ENCODE assay signal across 9 cellular contexts in the genomic region with DNA sequence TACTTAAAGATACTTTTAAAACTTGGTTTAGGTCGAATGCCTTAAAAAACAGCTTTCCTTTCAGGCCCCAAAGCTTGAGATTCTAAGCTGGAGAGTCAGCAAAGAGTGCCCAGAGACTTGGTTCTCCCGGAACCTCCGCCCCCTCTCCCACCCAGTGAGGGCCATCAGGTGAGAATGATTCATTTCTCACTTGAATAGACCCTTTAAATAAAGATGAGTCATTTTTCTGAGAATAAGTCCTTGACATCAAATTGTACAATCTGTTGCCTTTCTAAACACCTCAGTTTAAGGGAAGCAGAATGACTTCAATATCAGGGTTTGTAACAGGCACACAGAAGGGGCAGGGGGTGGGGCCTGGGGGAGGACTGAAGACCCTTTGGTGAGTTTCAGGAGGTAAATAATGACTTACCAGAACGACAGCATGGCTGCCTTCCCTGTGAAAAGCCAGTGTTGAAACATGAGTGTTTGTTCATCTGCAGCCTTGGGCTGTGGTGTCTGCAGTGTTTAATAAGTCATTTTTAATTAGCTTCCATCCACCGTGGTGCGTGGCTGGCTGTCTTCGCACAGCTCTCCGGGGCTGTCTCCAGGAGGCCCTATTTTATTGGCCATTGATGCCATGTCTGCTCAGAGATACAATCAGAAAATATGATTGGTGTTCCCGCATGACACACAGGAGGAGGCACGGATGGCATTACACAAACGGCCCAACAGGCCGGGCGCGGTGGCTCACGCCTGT.
A peak's percentile ranks its signal among the peaks of the same experiment; 100 is the strongest.
DNase-seq lines count a peak whose midpoint lies in the region; ATAC-seq lines count a peak whose summit lies in the region.
"Had no signal": no experiment of that assay in that cellular context is flagged by ENCODE, and none has a peak within 500 bp of the region (broad histone marks: within the 10 kb centered on the region; RNA-seq: fewer than 3 reads in every experiment).

No MANE protein-coding gene starts in this region.

- H3K23ac ChIP-seq in mesenchymal stem cell (ENCODE audit: low read length in 2 of 2) = no peak overlapping the region

- peak overlapping the region; percentile 84 for H3K27ac ChIP-seq in mesenchymal stem cell (ENCODE audit: low read length, poor library complexity, severe bottlenecking)
- H3K27ac ChIP-seq: 22Rv1 had no signal

- CTCF ChIA-PET in activated CD4-positive, alpha-beta memory T cell treated with anti-CD3 and anti-CD28 coated beads for 36 hours (lab: Charles Lee) = interaction anchor here (0.6 to 0.9 kb wide), 4 partner anchors 23 to 289 kb away, joined by 3 to 7 read pairs (median 4); no protein-coding TSS in a partner anchor

- H3K4me3 ChIP-seq in mesenchymal stem cell (ENCODE audit: insufficient read depth in 1 of 2, low read depth in 1 of 2, low read length in 2 of 2) = no peak overlapping the region

- peaks cover 16% of the 10 kb centered on the region for H3K4me1 Mint-ChIP-seq in activated CD4-positive, alpha-beta memory T cell treated with anti-CD3 and anti-CD28 coated beads for 36 hours (ENCODE audit: low read depth)

- H3K4me1 ChIP-seq in mesenchymal stem cell (ENCODE audit: control insufficient read depth, insufficient read depth, low read depth, low read length) = peaks cover 12% of the 10 kb centered on the region

- no peak overlapping the region for H3K4me2 ChIP-seq in mesenchymal stem cell (ENCODE audit: low read length, poor library complexity, severe bottlenecking)

- ATAC-seq in HG03103 (IDR thresholded peaks at IDR 0.05; ENCODE audit: low read depth, unreplicated experiment) (peak; percentile 48), GM19455 (IDR thresholded peaks at IDR 0.05; ENCODE audit: unreplicated experiment) (no peak)

- H3K9me3 ChIP-seq in mesenchymal stem cell (ENCODE audit: control insufficient read depth, low read length) = no peaks in the 10 kb centered on the region

- no peaks in the 10 kb centered on the region for H3K36me3 ChIP-seq in mesenchymal stem cell (ENCODE audit: control insufficient read depth in 1 of 2, insufficient read depth in 2 of 2, low read depth in 1 of 2, low read length in 2 of 2)

- no peak overlapping the region for H2AFZ ChIP-seq in mesenchymal stem cell (ENCODE audit: low read depth, low read length)

- H3K14ac ChIP-seq in mesenchymal stem cell (ENCODE audit: low read length in 2 of 2) = no peak overlapping the region

- POLR2A ChIA-PET in activated CD4-positive, alpha-beta memory T cell treated with anti-CD3 and anti-CD28 coated beads for 36 hours (lab: Charles Lee) = interaction anchor here (0.6 kb wide), 1 partner anchor 44 kb away, joined by 4 read pairs; no protein-coding TSS in a partner anchor

- H2AK5ac ChIP-seq in mesenchymal stem cell (ENCODE audit: low read length, severe bottlenecking) = no peak overlapping the region

- H4K91ac ChIP-seq in mesenchymal stem cell (ENCODE audit: low read length) = no peak overlapping the region

- H3K27ac Mint-ChIP-seq in activated CD4-positive, alpha-beta memory T cell treated with anti-CD3 and anti-CD28 coated beads for 36 hours = no peak overlapping the region

- H2BK15ac ChIP-seq in mesenchymal stem cell (ENCODE audit: low read depth, poor library complexity, severe bottlenecking) = no peak overlapping the region

- 76% methylated on average over 15 of the region's 15 CpGs for WGBS in mesenchymal stem cell

- H4K8ac ChIP-seq in mesenchymal stem cell (ENCODE audit: low read length) = no peak overlapping the region

- H3K36me3 Mint-ChIP-seq in activated CD4-positive, alpha-beta memory T cell treated with anti-CD3 and anti-CD28 coated beads for 36 hours = no peaks in the 10 kb centered on the region

- no peak overlapping the region for H2BK5ac ChIP-seq in mesenchymal stem cell (ENCODE audit: low read depth, low read length, poor library complexity, severe bottlenecking)

- peak; percentile 33 for DNase-seq in DMS 273 (lab: John Stamatoyannopoulos, UW; ENCODE audit: unreplicated experiment)
- no peak for DNase-seq in DMS 273 treated with DMSO at 0.1 percent for 48 hours (lab: John Stamatoyannopoulos, UW)
- peak; percentile 48 for DNase-seq in activated CD4-positive, alpha-beta memory T cell treated with anti-CD3 and anti-CD28 coated beads for 36 hours
- DNase-seq in mesenchymal stem cell = peak; percentile 28
- DNase-seq in DMS114 treated with DMSO at 0.1 percent for 48 hours (lab: John Stamatoyannopoulos, UW; ENCODE audit: unreplicated experiment) = no peak
- no peak for DNase-seq in cardiac septum (ENCODE audit: low spot score)

- H3K4ac ChIP-seq in mesenchymal stem cell (ENCODE audit: low read depth in 1 of 2, low read length in 2 of 2) = no peak overlapping the region

- H2BK12ac ChIP-seq in mesenchymal stem cell (ENCODE audit: low read length in 2 of 2) = no peak overlapping the region

- H3K18ac ChIP-seq in mesenchymal stem cell (ENCODE audit: low read depth in 1 of 2, low read length in 2 of 2) = no peak overlapping the region

- H3K9me3 Mint-ChIP-seq in activated CD4-positive, alpha-beta memory T cell treated with anti-CD3 and anti-CD28 coated beads for 36 hours = no peaks in the 10 kb centered on the region

- H3K4me3 Mint-ChIP-seq in activated CD4-positive, alpha-beta memory T cell treated with anti-CD3 and anti-CD28 coated beads for 36 hours = no peak overlapping the region

- peak overlapping the region; percentile 80 for H3K9ac ChIP-seq in mesenchymal stem cell (ENCODE audit: low read length)

- H2BK120ac ChIP-seq in mesenchymal stem cell (ENCODE audit: low read depth, low read length) = no peak overlapping the region

- peaks cover 36% of the 10 kb centered on the region for H3K27me3 Mint-ChIP-seq in activated CD4-positive, alpha-beta memory T cell treated with anti-CD3 and anti-CD28 coated beads for 36 hours

- H3K79me1 ChIP-seq in mesenchymal stem cell (replicated peaks; ENCODE audit: low read length, poor library complexity, severe bottlenecking) = no peaks in the 10 kb centered on the region

- H3K27me3 ChIP-seq in mesenchymal stem cell (ENCODE audit: control insufficient read depth in 1 of 2, insufficient read depth in 1 of 2, low read length in 2 of 2) = peaks cover 20 to 37% of the 10 kb centered on the region in 2 experiments

- intact Hi-C loops in activated CD4-positive, alpha-beta memory T cell treated with anti-CD3 and anti-CD28 coated beads for 36 hours (cut with micrococcal nuclease) = loop anchor here (2.0 kb wide), 3 partner anchors 21 to 195 kb away; no protein-coding TSS in a partner anchor
- intact Hi-C loops in cardiac septum (cut with DNase I) = loop anchor here (2.0 kb wide), 1 partner anchor 289 kb away; no protein-coding TSS in a partner anchor

Comparison
In these comparisons a context has a peak if more than half of its experiments do, and no peak if none do; other contexts are left out.
1. DNase-seq: peak in DMS 273 (single experiment), activated CD4-positive, alpha-beta memory T cell treated with anti-CD3 and anti-CD28 coated beads for 36 hours (single experiment) and mesenchymal stem cell (single experiment); none in DMS 273 treated with DMSO at 0.1 percent for 48 hours (single experiment), DMS114 treated with DMSO at 0.1 percent for 48 hours (single experiment) and cardiac septum (single experiment).